19 cellular contexts compared by ENCODE assay signal in the genomic region with DNA sequence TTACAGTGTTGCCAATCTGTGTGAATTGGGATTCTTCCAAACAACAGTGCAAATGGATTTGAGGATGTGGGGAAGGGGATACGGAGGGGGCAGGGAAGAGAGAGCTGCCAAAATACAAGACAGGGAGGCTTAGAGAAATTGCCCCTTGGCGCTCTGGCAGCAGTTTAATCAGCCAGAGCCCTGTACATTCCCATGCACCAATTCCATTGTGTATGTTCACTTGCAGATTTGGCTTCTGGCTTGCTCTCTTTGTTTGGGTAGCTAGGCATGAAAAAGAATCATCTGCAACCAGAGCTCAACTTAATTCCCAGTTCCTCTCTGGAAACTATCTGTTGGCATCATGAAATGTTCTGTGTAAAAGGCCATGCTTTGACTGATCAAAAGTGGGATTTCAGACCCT. TPM values are rescaled to one million over a fixed set of nuclear protein-coding genes. Genes with fewer than 3 reads are reported as not detected.
DNase-seq lines count a peak whose midpoint lies in the region; ATAC-seq, FAIRE-seq and TF ChIP-seq lines count a peak whose summit lies in the region.
"Had no signal": no experiment of that assay in that cellular context is flagged by ENCODE, and none has a peak within 500 bp of the region (broad histone marks: within the 10 kb centered on the region; RNA-seq: fewer than 3 reads in every experiment).

No MANE protein-coding gene starts in this region.

- H3K4ac ChIP-seq in H9 (ENCODE audit: low read depth, low read length), result no peak overlapping the region
- no peak overlapping the region for H3K4ac ChIP-seq in H1 (replicated peaks; ENCODE audit: insufficient read length, low read depth, low read length)

- peaks cover 20 to 21% of the 10 kb centered on the region in 2 experiments for H3K4me1 Mint-ChIP-seq in H9
- H3K4me1 Mint-ChIP-seq: CD14-positive monocyte had no signal

- H3K36me3 ChIP-seq in H1 (ENCODE audit: control insufficient read depth in 2 of 4, insufficient read depth in 4 of 4, low read length in 3 of 4) (no peaks in the 10 kb centered on the region), suprapubic skin (no peaks in the 10 kb centered on the region), left lung (no peaks in the 10 kb centered on the region)

- H3K79me2 ChIP-seq in H9 (ENCODE audit: insufficient read depth, low read length), result no peaks in the 10 kb centered on the region
- no peaks in the 10 kb centered on the region for H3K79me2 ChIP-seq in H1 (ENCODE audit: control insufficient read depth in 1 of 2, insufficient read depth in 2 of 2, low read length in 2 of 2)

- intact Hi-C loops in left lung (cut with DNase I), result no loop called here

- no peak overlapping the region for H2AK5ac ChIP-seq in H9 (ENCODE audit: insufficient read length, low read length)
- no peak overlapping the region for H2AK5ac ChIP-seq in H1 (ENCODE audit: low read depth, low read length)

- H3K4me3 ChIP-seq in H1 (ENCODE audit: extremely low read depth in 1 of 4, insufficient read depth in 2 of 4, low read depth in 3 of 4, low read length in 4 of 4) (no peak overlapping the region), suprapubic skin (no peak overlapping the region), left lung (no peak overlapping the region)

- H3K18ac ChIP-seq in H9 (ENCODE audit: insufficient read length, low read depth, low read length) (no peak overlapping the region), H1 (ENCODE audit: extremely low read depth, low read length) (no peak overlapping the region; the same call in 1 of the 2 replicates)

- POLR2A ChIA-PET in H1 (lab: Charles Lee; ENCODE audit: partially characterized antibody), result no interaction called here

- H2BK5ac ChIP-seq in H9 (ENCODE audit: insufficient read length, low read length), result no peak overlapping the region
- H2BK5ac ChIP-seq in H1 (ENCODE audit: low read depth, low read length), result no peak overlapping the region

- WGBS in H9 (ENCODE audit: extremely low coverage, insufficient read length, low lambda C conversion rate), result no CpG with 5 or more reads among the region's 2 CpGs
- WGBS in H1 (ENCODE audit: extremely low coverage in 1 of 2, insufficient coverage in 1 of 2, insufficient read length in 1 of 2, insufficient replicate concordance in 2 of 2, low coverage in 1 of 2, low lambda C conversion rate in 2 of 2, missing lambda C conversion rate in 1 of 2), 2 experiments, result 89% methylated on average over 2 of the region's 2 CpGs; no CpG with 5 or more reads in 1 of the 2 experiments
- WGBS in suprapubic skin, result 35% methylated on average over 2 of the region's 2 CpGs

- no peak overlapping the region for H4K5ac ChIP-seq in H9 (ENCODE audit: insufficient read length, low read depth, low read length)
- no peak overlapping the region for H4K5ac ChIP-seq in H1 (ENCODE audit: insufficient read length, low read depth, low read length)

- H4K91ac ChIP-seq in H9 (ENCODE audit: insufficient read length, low read depth, low read length), result no peak overlapping the region
- H4K91ac ChIP-seq in H1 (replicated peaks; ENCODE audit: insufficient read length, low read length), result no peak overlapping the region

- TF ChIP-seq EP300 in H1 (IDR thresholded peaks at IDR 0.05; ENCODE audit: borderline replicate concordance in 1 of 2, low read depth in 2 of 2, low read length in 2 of 2) (no peak), suprapubic skin (IDR thresholded peaks at IDR 0.05) (no peak)

- TF ChIP-seq RAD21 in H1 (IDR thresholded peaks at IDR 0.05 in 1 of 2, conservative IDR thresholded peaks at IDR 0.05 in 1 of 2; ENCODE audit: low read depth in 2 of 2, low read length in 2 of 2), result no peak

- no peak overlapping the region for H4K8ac ChIP-seq in H9 (replicated peaks; ENCODE audit: insufficient read length, low read depth, low read length)
- H4K8ac ChIP-seq in H1 (ENCODE audit: extremely low read depth, insufficient read depth, low read length), result no peak overlapping the region

- H3K9ac ChIP-seq in H9 (ENCODE audit: extremely low read depth, insufficient read length, low read length) (no peak overlapping the region), H1 (replicated peaks in 1 of 4; ENCODE audit: extremely low read depth in 1 of 4, low read depth in 3 of 4, low read length in 3 of 4) (no peak overlapping the region)

- H3K36me3 Mint-ChIP-seq in H9 (ENCODE audit: insufficient read depth in 1 of 3, low read depth in 3 of 3), result no peaks in the 10 kb centered on the region
- H3K36me3 Mint-ChIP-seq: CD14-positive monocyte had no signal

- H3K4me2 ChIP-seq in H9 (ENCODE audit: insufficient read depth, insufficient read length, low read length), result no peak overlapping the region
- H3K4me2 ChIP-seq in H1 (ENCODE audit: insufficient read depth in 1 of 2, low read depth in 2 of 2, low read length in 2 of 2), result peak overlapping the region; percentile 4 to 22; a peak in 1 of 4 replicates

- H3K23ac ChIP-seq in H9 (ENCODE audit: insufficient read length, low read depth, low read length) (no peak overlapping the region), H1 (ENCODE audit: insufficient read length) (no peak overlapping the region)

- H3K79me1 ChIP-seq in H9 (ENCODE audit: insufficient read depth, low read depth, low read length, poor library complexity, severe bottlenecking) (no peaks in the 10 kb centered on the region), H1 (ENCODE audit: low read depth, low read length) (no peaks in the 10 kb centered on the region)

- H2AFZ ChIP-seq in H9 (ENCODE audit: low read length) (no peak overlapping the region), H1 (ENCODE audit: low read length) (0 out of 2 replicates have a peak overlapping the region, but pooled peaks have one; percentile 14)

- H3K27me3 ChIP-seq in H9 (ENCODE audit: insufficient read depth, low read length) (no peaks in the 10 kb centered on the region), H1 (replicated peaks in 1 of 4; ENCODE audit: control insufficient read depth in 3 of 4, extremely low read depth in 1 of 4, insufficient read depth in 3 of 4, low read length in 3 of 4) (no peaks in the 10 kb centered on the region), suprapubic skin (no peaks in the 10 kb centered on the region), left lung (peaks cover 0 to 6% of the 10 kb centered on the region in 2 donors)

- H3K9me3 ChIP-seq in H9 (ENCODE audit: control insufficient read depth, low read depth, low read length) (no peaks in the 10 kb centered on the region), H1 (ENCODE audit: insufficient read depth in 2 of 2, low read depth in 1 of 2, low read length in 1 of 2) (no peaks in the 10 kb centered on the region), suprapubic skin (no peaks in the 10 kb centered on the region), left lung (no peaks in the 10 kb centered on the region)
- H3K9me3 ChIP-seq: Caco-2 had no signal

- ATAC-seq in left lung (no peak), HG03108 (IDR thresholded peaks at IDR 0.05; ENCODE audit: unreplicated experiment) (no peak)
- ATAC-seq: SK-N-SH treated with all-trans-retinoic acid at 6 μM for 48 hours had no signal

- CTCF ChIA-PET in H1 (lab: Charles Lee; ENCODE audit: partially characterized antibody), result interaction anchor here (1.2 to 1.6 kb wide), 2 partner anchors 11 to 112 kb away, joined by 3 to 6 read pairs; no protein-coding TSS in a partner anchor

- TF ChIP-seq CTCF in H9 (conservative IDR thresholded peaks at IDR 0.05) (no peak), H1 (IDR thresholded peaks at IDR 0.05; ENCODE audit: control extremely low read depth in 1 of 3, insufficient read depth in 1 of 3, low read depth in 1 of 3, low read length in 3 of 3) (no peak), suprapubic skin (IDR thresholded peaks at IDR 0.05) (no peak), left lung (IDR thresholded peaks at IDR 0.05) (no peak)

- no peak overlapping the region for H3T11ph ChIP-seq in H9 (ENCODE audit: low read length)

- no peak for TF ChIP-seq POLR2A in H1 (IDR thresholded peaks at IDR 0.05; ENCODE audit: control extremely low read depth in 1 of 2, low read depth in 2 of 2, low read length in 2 of 2)
- no peak for TF ChIP-seq POLR2A in suprapubic skin (IDR thresholded peaks at IDR 0.05)

- H2BK15ac ChIP-seq in H9 (ENCODE audit: low read depth, low read length) (no peak overlapping the region), H1 (ENCODE audit: low read length) (no peak overlapping the region)

- FAIRE-seq in H1 (lab: Jason Lieb, UNC), result no peak
- FAIRE-seq: GM19239, HTR-8/SVneo had no signal

- peak overlapping the region in 2 of 3 experiments; percentile 37 to 93; a peak in 5 of 7 replicates for H3K27ac Mint-ChIP-seq in H9
- H3K27ac Mint-ChIP-seq: CD14-positive monocyte had no signal

- no peaks in the 10 kb centered on the region for H3K9me3 Mint-ChIP-seq in H9

- no peak overlapping the region for H2BK120ac ChIP-seq in H9 (ENCODE audit: low read depth, low read length, poor library complexity, severe bottlenecking)
- H2BK120ac ChIP-seq in H1 (replicated peaks; ENCODE audit: low read depth, low read length), result no peak overlapping the region

- H3K14ac ChIP-seq in H9 (ENCODE audit: insufficient read depth, low read length), result no peak overlapping the region
- no peak overlapping the region for H3K14ac ChIP-seq in H1 (ENCODE audit: insufficient read length)

- no peaks in the 10 kb centered on the region; the same call in 1 of the 2 replicates for H3K27me3 Mint-ChIP-seq in H9 (ENCODE audit: low read depth)

- peak; percentile 14 for DNase-seq in Ammon's horn (ENCODE audit: low spot score)
- DNase-seq in H9, result no peak
- DNase-seq in NCI-H748 (lab: John Stamatoyannopoulos, UW; ENCODE audit: unreplicated experiment), result peak; percentile 84
- DNase-seq in H1 (ENCODE audit: low read depth in 1 of 2, low spot score in 2 of 2), result no peak
- DNase-seq in suprapubic skin (ENCODE audit: low spot score in 2 of 2), result no peak
- DNase-seq in hippocampal formation (lab: John Stamatoyannopoulos, UW), result no peak
- DNase-seq in left lung, result no peak
- DNase-seq: Caco-2; H7; NK-92 treated with Interleukin-12 subunit alpha and Interleukin-12 subunit beta, amount 100 ng/mL, for 24 hours; OCI-M1; SHP77 treated with DMSO at 0.1 percent for 48 hours; T-helper 1 cell had no signal

- H4K20me1 ChIP-seq in H9 (ENCODE audit: control insufficient read depth, insufficient read depth, insufficient read length), result no peaks in the 10 kb centered on the region
- no peaks in the 10 kb centered on the region for H4K20me1 ChIP-seq in H1 (replicated peaks in 1 of 2; ENCODE audit: control insufficient read depth in 1 of 2, insufficient read depth in 2 of 2, low read length in 2 of 2)

- no peak overlapping the region for H3K4me3 Mint-ChIP-seq in H9
- H3K4me3 Mint-ChIP-seq: CD14-positive monocyte had no signal

- H2BK12ac ChIP-seq in H9 (ENCODE audit: insufficient read length, low read depth, low read length), result no peak overlapping the region
- no peak overlapping the region for H2BK12ac ChIP-seq in H1 (ENCODE audit: low read depth, low read length)

- H3K4me1 ChIP-seq in H9 (ENCODE audit: insufficient read depth, low read length), result peaks cover 9% of the 10 kb centered on the region
- H3K4me1 ChIP-seq in H1 (replicated peaks in 1 of 4; ENCODE audit: control insufficient read depth in 3 of 4, insufficient read depth in 4 of 4, low read length in 3 of 4), result peaks cover 0 to 8% (median 5%) of the 10 kb centered on the region in 4 experiments; a peak in 3 of 7 replicates
- peaks cover 6% of the 10 kb centered on the region for H3K4me1 ChIP-seq in suprapubic skin
- H3K4me1 ChIP-seq in left lung, result no peaks in the 10 kb centered on the region

- H3K56ac ChIP-seq in H9 (ENCODE audit: insufficient read length, low read depth, low read length) (no peak overlapping the region), H1 (replicated peaks; ENCODE audit: insufficient read length, low read depth, low read length) (no peak overlapping the region)

- H2BK20ac ChIP-seq in H9 (ENCODE audit: low read depth, low read length, poor library complexity, severe bottlenecking) (no peak overlapping the region), H1 (ENCODE audit: low read length) (no peak overlapping the region)

- H3K27ac ChIP-seq in H9 (ENCODE audit: insufficient read length, low read depth, low read length) (no peak overlapping the region), H1 (ENCODE audit: low read depth, low read length) (no peak overlapping the region), suprapubic skin (no peak overlapping the region), left lung (no peak overlapping the region)
- H3K27ac ChIP-seq: HL-60 had no signal

- H3K23me2 ChIP-seq in H9 (ENCODE audit: insufficient read length, low read depth, low read length, poor library complexity, severe bottlenecking) (no peaks in the 10 kb centered on the region), H1 (ENCODE audit: low read depth, low read length) (no peaks in the 10 kb centered on the region)

RNA-seq across cellular contexts. Expression of a gene that starts 53.9 kb away (rescaled TPM):
- total RNA-seq in H9 (2021), result 154 and 165 TPM in 2 replicates
- 162 and 165 TPM in 2 replicates for total RNA-seq in H1 (2021; fragmentation: NEBNext Ultra II Directional; extraction: Animal tissue kit (Norgen Biotek cat#: 25700))
- 91.9 and 97.1 TPM in 2 replicates for polyA plus RNA-seq in H1 (2011; rRNA removed)
- 131 TPM for polyA plus RNA-seq in H1 (2011; cell fraction: cytosol; rRNA removed)
- polyA plus RNA-seq in H1 (2011; cell fraction: nucleus; rRNA removed), result 107 TPM
- 92.8 to 135 TPM (median 97.9 TPM) in 4 replicates for polyA plus RNA-seq in H1 (2012, experiment 1 of 2)
- 18.8 TPM for polyA plus RNA-seq in H1 (2012, experiment 2 of 2)
- polyA plus RNA-seq in H1 (2013, experiment 1 of 2), result 113 TPM
- polyA plus RNA-seq in H1 (2013, experiment 2 of 2), result 121 TPM
- polyA minus RNA-seq in H1 (2011; rRNA and poly(A)+ RNA removed), result 183 and 188 TPM in 2 replicates
- polyA minus RNA-seq in H1 (2011; cell fraction: cytosol; rRNA and poly(A)+ RNA removed), result 187 TPM
- 75.9 TPM for polyA minus RNA-seq in H1 (2011; cell fraction: nucleus; rRNA and poly(A)+ RNA removed)
- total RNA-seq in suprapubic skin, result 100 to 1,000 TPM in 1 of 4 donors, 10 to 100 TPM in 3; 62.5 to 103 (median 77.1) TPM
- 100 to 1,000 TPM; 108 to 142 TPM for total RNA-seq in left lung

Comparison
In these comparisons a context has a peak if more than half of its experiments do, and no peak if none do; other contexts are left out.
1. DNase-seq: peak in Ammon's horn (single experiment) and NCI-H748 (single experiment); none in H9 (single experiment), H1 (0 of 2), suprapubic skin (0 of 2), hippocampal formation (0 of 2) and left lung (0 of 2).